In the genomic region with DNA sequence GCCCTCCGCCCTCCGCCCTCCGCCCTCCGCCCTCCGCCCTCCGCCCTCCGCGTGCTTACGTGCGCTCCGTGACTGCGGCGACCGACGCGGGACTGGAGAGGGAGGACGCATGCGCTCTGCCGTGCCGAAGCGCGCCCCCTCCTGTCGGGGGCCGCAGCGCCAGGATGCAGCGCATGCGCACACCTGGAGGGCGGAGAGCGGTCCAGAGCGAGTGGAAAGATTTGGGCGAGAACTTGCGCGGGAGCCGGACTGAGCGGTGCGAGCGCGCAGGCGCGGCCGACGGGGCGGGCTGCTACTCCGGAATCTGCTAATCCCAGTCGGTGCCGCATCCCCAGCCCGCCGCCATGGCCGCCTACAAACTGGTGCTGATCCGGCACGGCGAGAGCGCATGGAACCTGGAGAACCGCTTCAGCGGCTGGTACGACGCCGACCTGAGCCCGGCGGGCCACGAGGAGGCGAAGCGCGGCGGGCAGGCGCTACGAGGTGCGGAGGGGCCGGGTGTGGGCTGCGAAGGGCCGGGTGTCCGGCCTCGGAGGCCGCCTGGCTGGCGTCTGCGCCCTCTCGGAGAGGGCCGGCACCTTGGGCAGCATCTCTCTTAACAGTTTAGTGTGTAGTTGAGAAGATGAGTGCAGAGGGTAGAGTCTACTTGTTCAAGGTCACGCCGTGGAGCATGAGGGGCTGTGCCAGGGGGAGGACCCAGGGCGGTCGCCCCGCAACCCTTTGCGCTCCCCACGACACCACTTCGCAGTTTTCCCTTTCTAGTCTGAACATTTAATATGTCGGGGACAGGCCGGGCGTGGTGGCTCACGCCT, we compare ENCODE assay signal across 1 cellular context.
TF ChIP-seq lines count a peak whose summit lies in the region.

PGAM1 (plus strand) TSS at position 228 of the 812 bp plus-strand sequence; CDS start at position 345, 117 bp downstream.

TF ChIP-seq in K562, 482 proteins besides CTCF, POLR2A, EP300 and RAD21 (continued from another document and continues in another):
- TF ChIP-seq, protein P1, sequence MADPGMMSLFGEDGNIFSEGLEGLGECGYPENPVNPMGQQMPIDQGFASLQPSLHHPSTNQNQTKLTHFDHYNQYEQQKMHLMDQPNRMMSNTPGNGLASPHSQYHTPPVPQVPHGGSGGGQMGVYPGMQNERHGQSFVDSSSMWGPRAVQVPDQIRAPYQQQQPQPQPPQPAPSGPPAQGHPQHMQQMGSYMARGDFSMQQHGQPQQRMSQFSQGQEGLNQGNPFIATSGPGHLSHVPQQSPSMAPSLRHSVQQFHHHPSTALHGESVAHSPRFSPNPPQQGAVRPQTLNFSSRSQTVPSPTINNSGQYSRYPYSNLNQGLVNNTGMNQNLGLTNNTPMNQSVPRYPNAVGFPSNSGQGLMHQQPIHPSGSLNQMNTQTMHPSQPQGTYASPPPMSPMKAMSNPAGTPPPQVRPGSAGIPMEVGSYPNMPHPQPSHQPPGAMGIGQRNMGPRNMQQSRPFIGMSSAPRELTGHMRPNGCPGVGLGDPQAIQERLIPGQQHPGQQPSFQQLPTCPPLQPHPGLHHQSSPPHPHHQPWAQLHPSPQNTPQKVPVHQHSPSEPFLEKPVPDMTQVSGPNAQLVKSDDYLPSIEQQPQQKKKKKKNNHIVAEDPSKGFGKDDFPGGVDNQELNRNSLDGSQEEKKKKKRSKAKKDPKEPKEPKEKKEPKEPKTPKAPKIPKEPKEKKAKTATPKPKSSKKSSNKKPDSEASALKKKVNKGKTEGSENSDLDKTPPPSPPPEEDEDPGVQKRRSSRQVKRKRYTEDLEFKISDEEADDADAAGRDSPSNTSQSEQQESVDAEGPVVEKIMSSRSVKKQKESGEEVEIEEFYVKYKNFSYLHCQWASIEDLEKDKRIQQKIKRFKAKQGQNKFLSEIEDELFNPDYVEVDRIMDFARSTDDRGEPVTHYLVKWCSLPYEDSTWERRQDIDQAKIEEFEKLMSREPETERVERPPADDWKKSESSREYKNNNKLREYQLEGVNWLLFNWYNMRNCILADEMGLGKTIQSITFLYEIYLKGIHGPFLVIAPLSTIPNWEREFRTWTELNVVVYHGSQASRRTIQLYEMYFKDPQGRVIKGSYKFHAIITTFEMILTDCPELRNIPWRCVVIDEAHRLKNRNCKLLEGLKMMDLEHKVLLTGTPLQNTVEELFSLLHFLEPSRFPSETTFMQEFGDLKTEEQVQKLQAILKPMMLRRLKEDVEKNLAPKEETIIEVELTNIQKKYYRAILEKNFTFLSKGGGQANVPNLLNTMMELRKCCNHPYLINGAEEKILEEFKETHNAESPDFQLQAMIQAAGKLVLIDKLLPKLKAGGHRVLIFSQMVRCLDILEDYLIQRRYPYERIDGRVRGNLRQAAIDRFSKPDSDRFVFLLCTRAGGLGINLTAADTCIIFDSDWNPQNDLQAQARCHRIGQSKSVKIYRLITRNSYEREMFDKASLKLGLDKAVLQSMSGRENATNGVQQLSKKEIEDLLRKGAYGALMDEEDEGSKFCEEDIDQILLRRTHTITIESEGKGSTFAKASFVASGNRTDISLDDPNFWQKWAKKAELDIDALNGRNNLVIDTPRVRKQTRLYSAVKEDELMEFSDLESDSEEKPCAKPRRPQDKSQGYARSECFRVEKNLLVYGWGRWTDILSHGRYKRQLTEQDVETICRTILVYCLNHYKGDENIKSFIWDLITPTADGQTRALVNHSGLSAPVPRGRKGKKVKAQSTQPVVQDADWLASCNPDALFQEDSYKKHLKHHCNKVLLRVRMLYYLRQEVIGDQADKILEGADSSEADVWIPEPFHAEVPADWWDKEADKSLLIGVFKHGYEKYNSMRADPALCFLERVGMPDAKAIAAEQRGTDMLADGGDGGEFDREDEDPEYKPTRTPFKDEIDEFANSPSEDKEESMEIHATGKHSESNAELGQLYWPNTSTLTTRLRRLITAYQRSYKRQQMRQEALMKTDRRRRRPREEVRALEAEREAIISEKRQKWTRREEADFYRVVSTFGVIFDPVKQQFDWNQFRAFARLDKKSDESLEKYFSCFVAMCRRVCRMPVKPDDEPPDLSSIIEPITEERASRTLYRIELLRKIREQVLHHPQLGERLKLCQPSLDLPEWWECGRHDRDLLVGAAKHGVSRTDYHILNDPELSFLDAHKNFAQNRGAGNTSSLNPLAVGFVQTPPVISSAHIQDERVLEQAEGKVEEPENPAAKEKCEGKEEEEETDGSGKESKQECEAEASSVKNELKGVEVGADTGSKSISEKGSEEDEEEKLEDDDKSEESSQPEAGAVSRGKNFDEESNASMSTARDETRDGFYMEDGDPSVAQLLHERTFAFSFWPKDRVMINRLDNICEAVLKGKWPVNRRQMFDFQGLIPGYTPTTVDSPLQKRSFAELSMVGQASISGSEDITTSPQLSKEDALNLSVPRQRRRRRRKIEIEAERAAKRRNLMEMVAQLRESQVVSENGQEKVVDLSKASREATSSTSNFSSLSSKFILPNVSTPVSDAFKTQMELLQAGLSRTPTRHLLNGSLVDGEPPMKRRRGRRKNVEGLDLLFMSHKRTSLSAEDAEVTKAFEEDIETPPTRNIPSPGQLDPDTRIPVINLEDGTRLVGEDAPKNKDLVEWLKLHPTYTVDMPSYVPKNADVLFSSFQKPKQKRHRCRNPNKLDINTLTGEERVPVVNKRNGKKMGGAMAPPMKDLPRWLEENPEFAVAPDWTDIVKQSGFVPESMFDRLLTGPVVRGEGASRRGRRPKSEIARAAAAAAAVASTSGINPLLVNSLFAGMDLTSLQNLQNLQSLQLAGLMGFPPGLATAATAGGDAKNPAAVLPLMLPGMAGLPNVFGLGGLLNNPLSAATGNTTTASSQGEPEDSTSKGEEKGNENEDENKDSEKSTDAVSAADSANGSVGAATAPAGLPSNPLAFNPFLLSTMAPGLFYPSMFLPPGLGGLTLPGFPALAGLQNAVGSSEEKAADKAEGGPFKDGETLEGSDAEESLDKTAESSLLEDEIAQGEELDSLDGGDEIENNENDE (IDR thresholded peaks at IDR 0.05; ENCODE audit: low read depth, low read length), result no peak
- TF ChIP-seq, protein P2, sequence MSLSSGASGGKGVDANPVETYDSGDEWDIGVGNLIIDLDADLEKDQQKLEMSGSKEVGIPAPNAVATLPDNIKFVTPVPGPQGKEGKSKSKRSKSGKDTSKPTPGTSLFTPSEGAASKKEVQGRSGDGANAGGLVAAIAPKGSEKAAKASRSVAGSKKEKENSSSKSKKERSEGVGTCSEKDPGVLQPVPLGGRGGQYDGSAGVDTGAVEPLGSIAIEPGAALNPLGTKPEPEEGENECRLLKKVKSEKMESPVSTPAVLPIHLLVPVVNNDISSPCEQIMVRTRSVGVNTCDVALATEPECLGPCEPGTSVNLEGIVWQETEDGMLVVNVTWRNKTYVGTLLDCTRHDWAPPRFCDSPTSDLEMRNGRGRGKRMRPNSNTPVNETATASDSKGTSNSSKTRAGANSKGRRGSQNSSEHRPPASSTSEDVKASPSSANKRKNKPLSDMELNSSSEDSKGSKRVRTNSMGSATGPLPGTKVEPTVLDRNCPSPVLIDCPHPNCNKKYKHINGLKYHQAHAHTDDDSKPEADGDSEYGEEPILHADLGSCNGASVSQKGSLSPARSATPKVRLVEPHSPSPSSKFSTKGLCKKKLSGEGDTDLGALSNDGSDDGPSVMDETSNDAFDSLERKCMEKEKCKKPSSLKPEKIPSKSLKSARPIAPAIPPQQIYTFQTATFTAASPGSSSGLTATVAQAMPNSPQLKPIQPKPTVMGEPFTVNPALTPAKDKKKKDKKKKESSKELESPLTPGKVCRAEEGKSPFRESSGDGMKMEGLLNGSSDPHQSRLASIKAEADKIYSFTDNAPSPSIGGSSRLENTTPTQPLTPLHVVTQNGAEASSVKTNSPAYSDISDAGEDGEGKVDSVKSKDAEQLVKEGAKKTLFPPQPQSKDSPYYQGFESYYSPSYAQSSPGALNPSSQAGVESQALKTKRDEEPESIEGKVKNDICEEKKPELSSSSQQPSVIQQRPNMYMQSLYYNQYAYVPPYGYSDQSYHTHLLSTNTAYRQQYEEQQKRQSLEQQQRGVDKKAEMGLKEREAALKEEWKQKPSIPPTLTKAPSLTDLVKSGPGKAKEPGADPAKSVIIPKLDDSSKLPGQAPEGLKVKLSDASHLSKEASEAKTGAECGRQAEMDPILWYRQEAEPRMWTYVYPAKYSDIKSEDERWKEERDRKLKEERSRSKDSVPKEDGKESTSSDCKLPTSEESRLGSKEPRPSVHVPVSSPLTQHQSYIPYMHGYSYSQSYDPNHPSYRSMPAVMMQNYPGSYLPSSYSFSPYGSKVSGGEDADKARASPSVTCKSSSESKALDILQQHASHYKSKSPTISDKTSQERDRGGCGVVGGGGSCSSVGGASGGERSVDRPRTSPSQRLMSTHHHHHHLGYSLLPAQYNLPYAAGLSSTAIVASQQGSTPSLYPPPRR (CRISPR knock-in tag; IDR thresholded peaks at IDR 0.05; ENCODE audit: borderline replicate concordance), result no peak
- TF ChIP-seq E2F3 (CRISPR knock-in tag; IDR thresholded peaks at IDR 0.05) (peak; percentile 60; the same call in 1 of the 2 replicates), NRF1 (conservative IDR thresholded peaks at IDR 0.05 in 1 of 2, IDR thresholded peaks at IDR 0.05 in 1 of 2) (peak; percentile 96 to 97), ZZZ3 (IDR thresholded peaks at IDR 0.05) (no peak), TAF9B (IDR thresholded peaks at IDR 0.05; ENCODE audit: partially characterized antibody) (peak; percentile 40), MAZ (CRISPR knock-in tag; conservative IDR thresholded peaks at IDR 0.05 in 1 of 2, IDR thresholded peaks at IDR 0.05 in 1 of 2) (peak; percentile 67 to 70; a peak in 3 of 4 replicates), E4F1 (CRISPR knock-in tag; IDR thresholded peaks at IDR 0.05; ENCODE audit: borderline replicate concordance) (no peak), HLTF (IDR thresholded peaks at IDR 0.05) (no peak), ZNF263 (CRISPR knock-in tag; IDR thresholded peaks at IDR 0.05; ENCODE audit: borderline replicate concordance) (no peak; the same call in 1 of the 2 replicates), NR2C2 (CRISPR knock-in tag; IDR thresholded peaks at IDR 0.05) (peak; percentile 97), NR2C2 (tag; IDR thresholded peaks at IDR 0.05) (peak; percentile 99), HNRNPLL (IDR thresholded peaks at IDR 0.05; ENCODE audit: low read depth, low read length, poor library complexity, severe bottlenecking) (peak; percentile 75), NFIC (IDR thresholded peaks at IDR 0.05) (peak; percentile 40), ZNF668 (CRISPR knock-in tag; IDR thresholded peaks at IDR 0.05) (no peak), ATF7 (IDR thresholded peaks at IDR 0.05) (0 out of 2 replicates have a peak, but pooled peaks have one; percentile 56), CBFA2T2 (conservative IDR thresholded peaks at IDR 0.05) (no peak), POLR2B (IDR thresholded peaks at IDR 0.05; ENCODE audit: low read depth, partially characterized antibody) (peak; percentile 76), PRMT5 (CRISPR knock-in tag; IDR thresholded peaks at IDR 0.05) (no peak), ZNF639 (CRISPR knock-in tag; conservative IDR thresholded peaks at IDR 0.05 in 1 of 2, IDR thresholded peaks at IDR 0.05 in 1 of 2) (peak in 1 of 2 experiments; percentile 100; a peak in 2 of 4 replicates), MEIS2 (IDR thresholded peaks at IDR 0.05; ENCODE audit: partially characterized antibody) (peak; percentile 92), ZBED1 (IDR thresholded peaks at IDR 0.05) (no peak), ZNF140 (CRISPR knock-in tag; IDR thresholded peaks at IDR 0.05) (no peak), LCOR (CRISPR knock-in tag; IDR thresholded peaks at IDR 0.05) (peak; percentile 52; the same call in 1 of the 2 replicates), ATF1 (CRISPR knock-in tag; IDR thresholded peaks at IDR 0.05) (no peak), ATF1 (tag; IDR thresholded peaks at IDR 0.05) (peak; percentile 17; the same call in 1 of the 2 replicates), CXXC5 (CRISPR knock-in tag; IDR thresholded peaks at IDR 0.05) (peak; percentile 63)
- TF ChIP-seq, protein P3, sequence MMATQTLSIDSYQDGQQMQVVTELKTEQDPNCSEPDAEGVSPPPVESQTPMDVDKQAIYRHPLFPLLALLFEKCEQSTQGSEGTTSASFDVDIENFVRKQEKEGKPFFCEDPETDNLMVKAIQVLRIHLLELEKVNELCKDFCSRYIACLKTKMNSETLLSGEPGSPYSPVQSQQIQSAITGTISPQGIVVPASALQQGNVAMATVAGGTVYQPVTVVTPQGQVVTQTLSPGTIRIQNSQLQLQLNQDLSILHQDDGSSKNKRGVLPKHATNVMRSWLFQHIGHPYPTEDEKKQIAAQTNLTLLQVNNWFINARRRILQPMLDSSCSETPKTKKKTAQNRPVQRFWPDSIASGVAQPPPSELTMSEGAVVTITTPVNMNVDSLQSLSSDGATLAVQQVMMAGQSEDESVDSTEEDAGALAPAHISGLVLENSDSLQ (IDR thresholded peaks at IDR 0.05), result no peak
- TF ChIP-seq, protein P4, sequence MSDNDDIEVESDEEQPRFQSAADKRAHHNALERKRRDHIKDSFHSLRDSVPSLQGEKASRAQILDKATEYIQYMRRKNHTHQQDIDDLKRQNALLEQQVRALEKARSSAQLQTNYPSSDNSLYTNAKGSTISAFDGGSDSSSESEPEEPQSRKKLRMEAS (CRISPR knock-in tag; IDR thresholded peaks at IDR 0.05), result peak; percentile 78
- TF ChIP-seq, protein P5, sequence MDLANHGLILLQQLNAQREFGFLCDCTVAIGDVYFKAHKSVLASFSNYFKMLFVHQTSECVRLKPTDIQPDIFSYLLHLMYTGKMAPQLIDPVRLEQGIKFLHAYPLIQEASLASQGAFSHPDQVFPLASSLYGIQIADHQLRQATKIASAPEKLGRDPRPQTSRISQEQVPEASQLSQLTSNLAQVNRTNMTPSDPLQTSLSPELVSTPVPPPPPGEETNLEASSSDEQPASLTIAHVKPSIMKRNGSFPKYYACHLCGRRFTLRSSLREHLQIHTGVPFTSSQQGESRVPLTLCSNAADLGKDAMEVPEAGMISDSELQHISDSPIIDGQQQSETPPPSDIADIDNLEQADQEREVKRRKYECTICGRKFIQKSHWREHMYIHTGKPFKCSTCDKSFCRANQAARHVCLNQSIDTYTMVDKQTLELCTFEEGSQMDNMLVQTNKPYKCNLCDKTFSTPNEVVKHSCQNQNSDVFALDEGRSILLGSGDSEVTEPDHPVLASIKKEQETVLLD (IDR thresholded peaks at IDR 0.05), result peak; percentile 97
